ENCODE assay signal across 8 cellular contexts in the genomic region with DNA sequence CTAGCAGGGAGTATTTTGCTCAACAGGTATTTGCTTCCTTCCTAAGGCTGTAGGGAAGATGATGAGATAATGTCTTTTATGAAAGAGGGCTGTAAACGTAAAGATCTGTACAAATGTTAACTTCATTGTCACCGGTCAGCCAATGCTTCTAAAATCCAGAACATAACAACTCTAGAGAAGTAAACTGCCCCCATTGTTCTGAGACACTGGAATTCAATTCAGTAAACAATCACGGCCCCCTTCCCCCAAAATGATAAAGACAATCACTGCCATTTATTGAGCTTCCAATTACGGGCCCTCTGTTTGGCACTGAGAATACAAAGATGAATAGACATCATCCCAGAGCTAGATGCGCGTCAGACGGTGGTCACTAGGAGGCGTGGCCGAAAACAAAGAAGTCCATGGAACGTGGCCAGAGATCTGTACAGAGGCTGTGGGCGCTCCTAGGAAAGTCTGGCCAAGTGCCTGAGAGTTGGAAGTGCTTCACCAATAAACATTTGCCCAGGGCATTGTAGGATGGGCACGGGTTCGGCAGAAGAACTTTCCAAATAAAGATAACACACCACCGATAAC. TPM values are rescaled to one million over a fixed set of nuclear protein-coding genes. Genes with fewer than 3 reads are reported as not detected.
DNase-seq lines count a peak whose midpoint lies in the region; ATAC-seq and TF ChIP-seq lines count a peak whose summit lies in the region.

No MANE protein-coding gene starts in this region.

- TF ChIP-seq CTCF in cardiac fibroblast (IDR thresholded peaks at IDR 0.05; ENCODE audit: low read depth, low read length) (no peak), gastrocnemius medialis (IDR thresholded peaks at IDR 0.05 in 4 of 5, conservative IDR thresholded peaks at IDR 0.05 in 1 of 5) (no peak), GM13976 (IDR thresholded peaks at IDR 0.05; ENCODE audit: borderline replicate concordance, control extremely low read depth, extremely low read depth, insufficient read depth, missing control alignments) (no peak)

- peaks cover 15 to 20% of the 10 kb centered on the region in 2 donors for H3K4me1 ChIP-seq in gastrocnemius medialis

- H3K4me3 ChIP-seq in Jurkat, Clone E6-1 (ENCODE audit: low read length): peak overlapping the region; percentile 70
- H3K4me3 ChIP-seq in cardiac fibroblast (replicated peaks in 1 of 2; ENCODE audit: low read depth in 2 of 2, low read length in 2 of 2) (peak overlapping the region; percentile 87 to 93), gastrocnemius medialis (peak overlapping the region; percentile 73 to 97 (median 88))

- H3K27me3 ChIP-seq in gastrocnemius medialis: no peaks in the 10 kb centered on the region

- intact Hi-C loops in gastrocnemius medialis (cut with DNase I; ENCODE audit: low total_unique reads): loop anchor here (1.0 to 5.0 kb wide), 3 partner anchors 24 to 331 kb away; partner anchors contain the start of gene FTH1

- peak; percentile 90 for DNase-seq in AG20443 (ENCODE audit: low spot score)
- no peak for DNase-seq in Jurkat, Clone E6-1 (ENCODE audit: low read depth, low spot score)
- DNase-seq in SHP77 treated with DMSO at 0.1 percent for 48 hours (lab: John Stamatoyannopoulos, UW): peak; percentile 80
- DNase-seq in cardiac fibroblast (ENCODE audit: low read depth in 2 of 2): peak; percentile 95 to 96
- peak; percentile 68 for DNase-seq in iPS-NIHi11 (ENCODE audit: low spot score)
- peak in 1 of 2 donors; percentile 39 for DNase-seq in gastrocnemius medialis
- no peak for DNase-seq in GM13976 (ENCODE audit: low spot score)

- in situ Hi-C loops in gastrocnemius medialis (cut with MboI; ENCODE audit: low sequenced_read_pairs in 4 of 4): loop anchor here in 3 of 4 donors (10.0 to 25.0 kb wide), 4 partner anchors 103 to 520 kb away; partner anchors contain the start of gene FADS3 (in 1 of the 3)
- in situ Hi-C loops in GM13976 (cut with MboI; ENCODE audit: low sequenced_read_pairs, unreplicated experiment): loop anchor here (10.0 kb wide), 1 partner anchor 283 kb away; no protein-coding TSS in a partner anchor

- ATAC-seq in GM18870 (IDR thresholded peaks at IDR 0.05; ENCODE audit: unreplicated experiment): peak; percentile 13
- ATAC-seq in gastrocnemius medialis: peak; percentile 48 to 52

- H3K36me3 ChIP-seq in gastrocnemius medialis: peaks cover 0 to 44% of the 10 kb centered on the region in 2 donors

- no peaks in the 10 kb centered on the region for H3K9me3 ChIP-seq in gastrocnemius medialis

- H3K27ac ChIP-seq in gastrocnemius medialis: peak overlapping the region; percentile 90 to 98 (median 96)

- no peak for TF ChIP-seq POLR2A in gastrocnemius medialis (IDR thresholded peaks at IDR 0.05)

RNA-seq across cellular contexts. Expression of gene TMEM258, which starts 0.6 kb away (rescaled TPM):
- 464 TPM for polyA plus RNA-seq in Jurkat, Clone E6-1 (2012; ENCODE audit: insufficient read depth, insufficient read length)
- 10 to 100 TPM; 36.5 to 51.8 (median 47.2) TPM for total RNA-seq in gastrocnemius medialis

RNA-seq across cellular contexts. Expression of gene FEN1, which starts 0.9 kb away (rescaled TPM):
- polyA plus RNA-seq in Jurkat, Clone E6-1 (2012; ENCODE audit: insufficient read depth, insufficient read length): 170 TPM
- total RNA-seq in gastrocnemius medialis: 10 to 100 TPM in 2 of 4 donors, 1 to 10 TPM in 2; 7.4 to 15.7 (median 9.5) TPM

RNA-seq across cellular contexts. Expression of gene FADS1, which starts 25.0 kb away (rescaled TPM):
- 80.9 TPM for polyA plus RNA-seq in Jurkat, Clone E6-1 (2012; ENCODE audit: insufficient read depth, insufficient read length)
- 100 to 1,000 TPM in 1 of 4 donors, 10 to 100 TPM in 3; 25.4 to 209 (median 62.5) TPM for total RNA-seq in gastrocnemius medialis

RNA-seq across cellular contexts. Expression of gene FADS2, which starts 36.3 kb away (rescaled TPM):
- polyA plus RNA-seq in Jurkat, Clone E6-1 (2012; ENCODE audit: insufficient read depth, insufficient read length): 304 TPM
- 1 to 10 TPM; 1.5 to 6.4 (median 4.0) TPM for total RNA-seq in gastrocnemius medialis

RNA-seq across cellular contexts. Expression of gene MYRF, which starts 39.4 kb away (rescaled TPM):
- polyA plus RNA-seq in Jurkat, Clone E6-1 (2012; ENCODE audit: insufficient read depth, insufficient read length): 10.0 TPM
- under 1 TPM in 1 of 4 donors, not detected in 3; 0.07 TPM for total RNA-seq in gastrocnemius medialis

Comparison
In these comparisons a context has a peak if more than half of its experiments do, and no peak if none do; other contexts are left out.
1. DNase-seq: peak in AG20443 (single experiment), SHP77 treated with DMSO at 0.1 percent for 48 hours (single experiment), cardiac fibroblast (2 of 2) and iPS-NIHi11 (single experiment); none in Jurkat, Clone E6-1 (single experiment) and GM13976 (single experiment).
2. Peak in every context shown above with its lines, with median percentiles within 50 percentile points of each other: H3K4me3 ChIP-seq.